Comparison of ENCODE assay signal across 10 cellular contexts in genomic region chr19:48718106-48718505, GRCh38. TPM values are rescaled to one million over a fixed set of nuclear protein-coding genes. Genes with fewer than 3 reads are reported as not detected.
"Had no signal": no experiment of that assay in that cellular context is flagged by ENCODE, and none has a peak within 500 bp of the region (broad histone marks: within the 10 kb centered on the region; RNA-seq: fewer than 3 reads in every experiment).

No MANE protein-coding gene starts in this region.

RNA-seq across cellular contexts. Expression of gene MAMSTR, which starts 1.4 kb away (rescaled TPM):
- total RNA-seq: thoracic aorta had no signal

RNA-seq across cellular contexts. Expression of gene FUT2, which starts 22.3 kb away (rescaled TPM):
- total RNA-seq: heart right ventricle; left ventricle myocardium superior; lung microvascular endothelial cell; myocyte; naive thymus-derived CD4-positive, alpha-beta T cell; natural killer cell treated with Interleukin-12 subunit alpha and Interleukin-12 subunit beta and Interleukin-15 and Interleukin-18, amount 100 ng/mL, for 72 hours; sigmoid colon had no signal

RNA-seq across cellular contexts. Expression of gene IZUMO1, which starts 28.6 kb away (rescaled TPM):
- total RNA-seq: mucosa of descending colon; naive thymus-derived CD4-positive, alpha-beta T cell; natural killer cell treated with Interleukin-12 subunit alpha and Interleukin-12 subunit beta and Interleukin-15 and Interleukin-18, amount 100 ng/mL, for 72 hours; sigmoid colon; thoracic aorta had no signal
- polyA plus RNA-seq: naive thymus-derived CD4-positive, alpha-beta T cell; smooth muscle cell had no signal

RNA-seq across cellular contexts. Expression of gene FUT1, which starts 34.3 kb away (rescaled TPM):
- polyA plus RNA-seq: naive thymus-derived CD4-positive, alpha-beta T cell had no signal
